25 cellular contexts compared by ENCODE assay signal in genomic region chr6:106715922-106716321, GRCh38.
DNase-seq lines count a peak whose midpoint lies in the region; ATAC-seq and TF ChIP-seq lines count a peak whose summit lies in the region.
"Had no signal": no experiment of that assay in that cellular context is flagged by ENCODE, and none has a peak within 500 bp of the region (broad histone marks: within the 10 kb centered on the region; RNA-seq: fewer than 3 reads in every experiment).

No MANE protein-coding gene starts in this region.

- H3K79me2 ChIP-seq in hepatocyte: no peaks in the 10 kb centered on the region

- peaks cover 27 to 49% of the 10 kb centered on the region in 2 donors for H3K4me1 Mint-ChIP-seq in stimulated activated naive B cell treated with anti-CD40 and anti-IgM and Interleukin-4, amounts not matched to agents 10 μg/mL and 1 μg/mL and 100 μg/mL, for 72 hours
- H3K4me1 Mint-ChIP-seq: neural crest cell had no signal

- no peaks in the 10 kb centered on the region for H3K9me3 Mint-ChIP-seq in stimulated activated naive B cell treated with anti-CD40 and anti-IgM and Interleukin-4, amounts not matched to agents 10 μg/mL and 1 μg/mL and 100 μg/mL, for 72 hours
- H3K9me3 Mint-ChIP-seq: neural crest cell, type B pancreatic cell had no signal

- H3K4me2 ChIP-seq in hepatocyte: no peak overlapping the region

- H3K27ac ChIP-seq in hepatocyte: no peak overlapping the region
- H3K27ac ChIP-seq: 22Rv1, brain microvascular endothelial cell, GM23248, prostate gland, stomach had no signal

- H2AFZ ChIP-seq in hepatocyte: no peak overlapping the region
- H2AFZ ChIP-seq: GM23248 had no signal

- no peaks in the 10 kb centered on the region for H3K9me3 ChIP-seq in hepatocyte (ENCODE audit: low read depth)
- H3K9me3 ChIP-seq: prostate gland, stomach had no signal

- H4K20me1 ChIP-seq in hepatocyte (ENCODE audit: insufficient read depth, poor library complexity, severe bottlenecking): no peaks in the 10 kb centered on the region

- H3K27me3 Mint-ChIP-seq in stimulated activated naive B cell treated with anti-CD40 and anti-IgM and Interleukin-4, amounts not matched to agents 10 μg/mL and 1 μg/mL and 100 μg/mL, for 72 hours: no peaks in the 10 kb centered on the region
- H3K27me3 Mint-ChIP-seq: type B pancreatic cell had no signal

- TF ChIP-seq CTCF in hepatocyte (IDR thresholded peaks at IDR 0.05; ENCODE audit: poor library complexity): no peak

- H3K9me2 ChIP-seq in hepatocyte (replicated peaks; ENCODE audit: insufficient read depth): no peaks in the 10 kb centered on the region

- H3K36me3 Mint-ChIP-seq in stimulated activated naive B cell treated with anti-CD40 and anti-IgM and Interleukin-4, amounts not matched to agents 10 μg/mL and 1 μg/mL and 100 μg/mL, for 72 hours: no peaks in the 10 kb centered on the region
- H3K36me3 Mint-ChIP-seq: type B pancreatic cell had no signal

- H3K36me3 ChIP-seq in hepatocyte (replicated peaks; ENCODE audit: insufficient read depth, low read depth): no peaks in the 10 kb centered on the region
- H3K36me3 ChIP-seq: brain microvascular endothelial cell, prostate gland, stomach had no signal

- H3K4me3 ChIP-seq in hepatocyte: no peak overlapping the region
- H3K4me3 ChIP-seq: GM23248, prostate gland, stomach had no signal

- ATAC-seq in esophagus mucosa: peak; percentile 97
- ATAC-seq in stimulated activated naive B cell treated with anti-CD40 and anti-IgM and Interleukin-4, amounts not matched to agents 10 μg/mL and 1 μg/mL and 100 μg/mL, for 72 hours (replicated peaks): peak; percentile 45 to 52

- H3K4me1 ChIP-seq in hepatocyte (ENCODE audit: insufficient read depth): no peaks in the 10 kb centered on the region
- H3K4me1 ChIP-seq: prostate gland had no signal

- H3K27me3 ChIP-seq in hepatocyte: no peaks in the 10 kb centered on the region
- H3K27me3 ChIP-seq: brain microvascular endothelial cell had no signal

- peak; percentile 64 for DNase-seq in DMS153 (lab: John Stamatoyannopoulos, UW)
- no peak for DNase-seq in DMS153 treated with DMSO at 0.1 percent for 48 hours (lab: John Stamatoyannopoulos, UW; ENCODE audit: unreplicated experiment)
- peak; percentile 31 for DNase-seq in NCI-H69 (lab: John Stamatoyannopoulos, UW)
- no peak for DNase-seq in stimulated activated naive B cell treated with anti-CD40 and anti-IgM and Interleukin-4, amounts not matched to agents 10 μg/mL and 1 μg/mL and 100 μg/mL, for 72 hours
- DNase-seq in activated naive CD4-positive, alpha-beta T cell treated with Interleukin-2 at 50 U/mL for 16 hours: no peak
- DNase-seq in NCI-H1930 (lab: John Stamatoyannopoulos, UW): no peak
- no peak for DNase-seq in hepatocyte (ENCODE audit: low spot score)
- DNase-seq: activated CD4-positive, alpha-beta T cell treated with anti-CD3 and anti-CD28 coated beads for 48 hours; activated effector memory CD4-positive, alpha-beta T cell treated with Interleukin-2 at 50 U/mL for 16 hours; brain microvascular endothelial cell; C1 segment of cervical spinal cord; cortex of kidney; foreskin fibroblast; GF-D8; GM23248; IMR-90; NCI-H187 treated with DMSO at 0.1 percent for 48 hours; NCI-H446; NK-92 treated with Interleukin-12 subunit alpha and Interleukin-12 subunit beta, amount 100 ng/mL, for 24 hours; stomach had no signal

- peak overlapping the region; percentile 29 to 62 for H3K4me3 Mint-ChIP-seq in stimulated activated naive B cell treated with anti-CD40 and anti-IgM and Interleukin-4, amounts not matched to agents 10 μg/mL and 1 μg/mL and 100 μg/mL, for 72 hours
- H3K4me3 Mint-ChIP-seq: neural crest cell, type B pancreatic cell had no signal

- 88% methylated on average over 5 of the region's 5 CpGs for WGBS in hepatocyte (ENCODE audit: low lambda C conversion rate, missing lambda C conversion rate)

- peak overlapping the region; percentile 45 for H3K27ac Mint-ChIP-seq in stimulated activated naive B cell treated with anti-CD40 and anti-IgM and Interleukin-4, amounts not matched to agents 10 μg/mL and 1 μg/mL and 100 μg/mL, for 72 hours
- H3K27ac Mint-ChIP-seq: type B pancreatic cell had no signal

Comparison
In these comparisons a context has a peak if more than half of its experiments do, and no peak if none do; other contexts are left out.
1. DNase-seq: peak in DMS153 (single experiment) and NCI-H69 (single experiment); none in DMS153 treated with DMSO at 0.1 percent for 48 hours (single experiment), stimulated activated naive B cell treated with anti-CD40 and anti-IgM and Interleukin-4, amounts not matched to agents 10 μg/mL and 1 μg/mL and 100 μg/mL, for 72 hours (single experiment), activated naive CD4-positive, alpha-beta T cell treated with Interleukin-2 at 50 U/mL for 16 hours (single experiment), NCI-H1930 (0 of 2) and hepatocyte (single experiment).